In the genomic region with DNA sequence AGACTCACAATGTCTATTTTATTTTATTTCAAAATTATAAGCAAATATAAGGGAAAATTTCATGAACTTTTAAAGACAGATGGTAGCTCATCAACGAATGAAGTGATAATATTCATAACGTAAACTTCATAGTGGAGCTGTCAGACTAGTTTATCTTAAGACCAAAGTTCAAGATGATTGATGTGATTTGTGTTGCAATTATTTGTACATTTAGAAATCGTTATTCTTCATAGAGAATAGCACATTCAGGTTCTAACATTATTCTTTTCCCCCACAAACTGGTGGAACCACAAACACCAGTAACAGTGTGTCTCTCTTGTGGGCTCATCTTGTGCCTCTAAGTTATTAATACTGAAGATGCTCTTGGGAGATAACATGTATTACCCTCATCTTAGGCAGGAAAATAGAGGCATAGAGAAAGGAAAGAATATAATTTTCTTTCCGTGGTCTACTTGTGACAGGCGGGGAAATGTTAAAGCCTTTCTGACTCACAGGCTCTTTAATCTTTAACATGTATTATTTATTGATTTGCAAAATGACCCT, we compare ENCODE assay signal across 3 cellular contexts.
TF ChIP-seq lines count a peak whose summit lies in the region.

No MANE protein-coding gene starts in this region.

TF ChIP-seq in liver, 16 proteins besides CTCF, POLR2A, EP300 and RAD21:
- peak; percentile 47 to 56 for TF ChIP-seq HNF4A (conservative IDR thresholded peaks at IDR 0.05)
- TF ChIP-seq TAF1 (conservative IDR thresholded peaks at IDR 0.05) = no peak
TF ChIP-seq in liver: peak in this region for 1.

TF ChIP-seq in HepG2, 621 proteins besides CTCF, POLR2A, EP300 and RAD21:
- TF ChIP-seq ZNF232 (CRISPR knock-in tag; IDR thresholded peaks at IDR 0.05; ENCODE audit: borderline replicate concordance) (no peak), TBX2 (CRISPR knock-in tag; IDR thresholded peaks at IDR 0.05; ENCODE audit: borderline replicate concordance) (no peak), RFXAP (CRISPR knock-in tag; IDR thresholded peaks at IDR 0.05; ENCODE audit: borderline replicate concordance) (no peak), ZNF614 (CRISPR knock-in tag; IDR thresholded peaks at IDR 0.05; ENCODE audit: borderline replicate concordance) (no peak), PRPF4 (IDR thresholded peaks at IDR 0.05; ENCODE audit: low read depth, low read length, poor library complexity, severe bottlenecking) (no peak), PHF5A (CRISPR knock-in tag; IDR thresholded peaks at IDR 0.05; ENCODE audit: low read depth, unreplicated experiment) (no peak), ERF (CRISPR knock-in tag; IDR thresholded peaks at IDR 0.05) (no peak), ZSCAN31 (CRISPR knock-in tag; IDR thresholded peaks at IDR 0.05; ENCODE audit: low read depth) (no peak), KLF13 (CRISPR knock-in tag; IDR thresholded peaks at IDR 0.05) (no peak)
- TF ChIP-seq, protein P1, sequence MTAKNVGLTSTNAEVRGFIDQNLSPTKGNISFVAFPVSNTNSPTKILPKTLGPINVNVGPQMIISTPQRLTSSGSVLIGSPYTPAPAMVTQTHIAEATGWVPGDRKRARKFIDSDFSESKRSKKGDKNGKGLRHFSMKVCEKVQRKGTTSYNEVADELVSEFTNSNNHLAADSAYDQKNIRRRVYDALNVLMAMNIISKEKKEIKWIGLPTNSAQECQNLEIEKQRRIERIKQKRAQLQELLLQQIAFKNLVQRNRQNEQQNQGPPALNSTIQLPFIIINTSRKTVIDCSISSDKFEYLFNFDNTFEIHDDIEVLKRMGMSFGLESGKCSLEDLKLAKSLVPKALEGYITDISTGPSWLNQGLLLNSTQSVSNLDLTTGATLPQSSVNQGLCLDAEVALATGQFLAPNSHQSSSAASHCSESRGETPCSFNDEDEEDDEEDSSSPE (CRISPR knock-in tag; IDR thresholded peaks at IDR 0.05) = no peak

TF ChIP-seq in K562, 482 proteins besides CTCF, POLR2A, EP300 and RAD21:
- peak; percentile 42 for TF ChIP-seq CEBPB (tag; IDR thresholded peaks at IDR 0.05)
- no peak for TF ChIP-seq ELF1 (tag; IDR thresholded peaks at IDR 0.05)
- peak; percentile 37 for TF ChIP-seq MEIS2 (IDR thresholded peaks at IDR 0.05; ENCODE audit: partially characterized antibody)
- TF ChIP-seq MAFG (tag; conservative IDR thresholded peaks at IDR 0.05) = no peak
- no peak for TF ChIP-seq PHF21A (IDR thresholded peaks at IDR 0.05; ENCODE audit: borderline replicate concordance, low read depth)
- TF ChIP-seq, protein P2, sequence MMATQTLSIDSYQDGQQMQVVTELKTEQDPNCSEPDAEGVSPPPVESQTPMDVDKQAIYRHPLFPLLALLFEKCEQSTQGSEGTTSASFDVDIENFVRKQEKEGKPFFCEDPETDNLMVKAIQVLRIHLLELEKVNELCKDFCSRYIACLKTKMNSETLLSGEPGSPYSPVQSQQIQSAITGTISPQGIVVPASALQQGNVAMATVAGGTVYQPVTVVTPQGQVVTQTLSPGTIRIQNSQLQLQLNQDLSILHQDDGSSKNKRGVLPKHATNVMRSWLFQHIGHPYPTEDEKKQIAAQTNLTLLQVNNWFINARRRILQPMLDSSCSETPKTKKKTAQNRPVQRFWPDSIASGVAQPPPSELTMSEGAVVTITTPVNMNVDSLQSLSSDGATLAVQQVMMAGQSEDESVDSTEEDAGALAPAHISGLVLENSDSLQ (IDR thresholded peaks at IDR 0.05) = peak; percentile 22; the same call in 1 of the 2 replicates
- TF ChIP-seq GTF2E2 (tag; IDR thresholded peaks at IDR 0.05) = no peak
- TF ChIP-seq, protein P3, sequence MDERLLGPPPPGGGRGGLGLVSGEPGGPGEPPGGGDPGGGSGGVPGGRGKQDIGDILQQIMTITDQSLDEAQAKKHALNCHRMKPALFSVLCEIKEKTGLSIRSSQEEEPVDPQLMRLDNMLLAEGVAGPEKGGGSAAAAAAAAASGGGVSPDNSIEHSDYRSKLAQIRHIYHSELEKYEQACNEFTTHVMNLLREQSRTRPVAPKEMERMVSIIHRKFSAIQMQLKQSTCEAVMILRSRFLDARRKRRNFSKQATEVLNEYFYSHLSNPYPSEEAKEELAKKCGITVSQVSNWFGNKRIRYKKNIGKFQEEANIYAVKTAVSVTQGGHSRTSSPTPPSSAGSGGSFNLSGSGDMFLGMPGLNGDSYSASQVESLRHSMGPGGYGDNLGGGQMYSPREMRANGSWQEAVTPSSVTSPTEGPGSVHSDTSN (CRISPR knock-in tag; IDR thresholded peaks at IDR 0.05; ENCODE audit: low read depth) = no peak
- TF ChIP-seq, protein P3 (tag; conservative IDR thresholded peaks at IDR 0.05; ENCODE audit: low read depth) = peak; percentile 37; the same call in 1 of the 2 replicates
- TF ChIP-seq FOS (IDR thresholded peaks at IDR 0.05; ENCODE audit: extremely low read depth, insufficient read length) = no peak
- no peak for TF ChIP-seq PHB2 (IDR thresholded peaks at IDR 0.05; ENCODE audit: low read depth)
- no peak for TF ChIP-seq ZNF644 (tag; IDR thresholded peaks at IDR 0.05; ENCODE audit: low read depth)
- TF ChIP-seq, protein P4, sequence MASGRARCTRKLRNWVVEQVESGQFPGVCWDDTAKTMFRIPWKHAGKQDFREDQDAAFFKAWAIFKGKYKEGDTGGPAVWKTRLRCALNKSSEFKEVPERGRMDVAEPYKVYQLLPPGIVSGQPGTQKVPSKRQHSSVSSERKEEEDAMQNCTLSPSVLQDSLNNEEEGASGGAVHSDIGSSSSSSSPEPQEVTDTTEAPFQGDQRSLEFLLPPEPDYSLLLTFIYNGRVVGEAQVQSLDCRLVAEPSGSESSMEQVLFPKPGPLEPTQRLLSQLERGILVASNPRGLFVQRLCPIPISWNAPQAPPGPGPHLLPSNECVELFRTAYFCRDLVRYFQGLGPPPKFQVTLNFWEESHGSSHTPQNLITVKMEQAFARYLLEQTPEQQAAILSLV (tag; IDR thresholded peaks at IDR 0.05) = no peak
